8 cellular contexts compared by ENCODE assay signal in genomic region chr17:27609606-27610303, GRCh38. TPM values are rescaled to one million over a fixed set of nuclear protein-coding genes. Genes with fewer than 3 reads are reported as not detected.
DNase-seq lines count a peak whose midpoint lies in the region; ATAC-seq, FAIRE-seq and TF ChIP-seq lines count a peak whose summit lies in the region.

No MANE protein-coding gene starts in this region.

- ATAC-seq in IMR-90 (ENCODE audit: low read depth) (peak; percentile 72), HG02970 (IDR thresholded peaks at IDR 0.05; ENCODE audit: low FRiP score, unreplicated experiment) (no peak)

- no peak overlapping the region for H2BK20ac ChIP-seq in IMR-90 (ENCODE audit: low read depth, low read length)

- H3K4ac ChIP-seq in IMR-90 (ENCODE audit: low read depth, low read length) = no peak overlapping the region

- no peak overlapping the region for H2AK5ac ChIP-seq in IMR-90 (ENCODE audit: low read depth, low read length)

- peak; percentile 24 for DNase-seq in DMS114 treated with DMSO at 0.1 percent for 48 hours (lab: John Stamatoyannopoulos, UW; ENCODE audit: unreplicated experiment)
- DNase-seq in IMR-90 = peak; percentile 27
- DNase-seq in adrenal gland = peak; percentile 68 to 88 (median 77)
- DNase-seq in keratinocyte (ENCODE audit: low read depth, low spot score) = no peak
- peak in 1 of 2 donors; percentile 41 for DNase-seq in uterus
- no peak for DNase-seq in GF-D8 (lab: John Stamatoyannopoulos, UW)
- no peak for DNase-seq in activated CD8-positive, alpha-beta memory T cell treated with anti-CD3 and anti-CD28 coated beads, Interleukin-2, amount 50 U/mL, for 48 hours

- H3K36me3 ChIP-seq in IMR-90 (ENCODE audit: control insufficient read depth, insufficient read depth, low read length) (peaks cover 85% of the 10 kb centered on the region), adrenal gland (replicated peaks in 1 of 2) (peaks cover 0 to 63% of the 10 kb centered on the region in 2 donors), keratinocyte (ENCODE audit: control insufficient read depth in 2 of 2, extremely low read depth in 1 of 2, insufficient read depth in 2 of 2, low read length in 2 of 2) (no peaks in the 10 kb centered on the region), uterus (no peaks in the 10 kb centered on the region)

- TF ChIP-seq POLR2A in IMR-90 (IDR thresholded peaks at IDR 0.05; ENCODE audit: low read depth, low read length) (no peak), adrenal gland (IDR thresholded peaks at IDR 0.05) (no peak), uterus (IDR thresholded peaks at IDR 0.05) (no peak)

- H3K23ac ChIP-seq in IMR-90 (ENCODE audit: low read depth, low read length) = no peak overlapping the region

- no peaks in the 10 kb centered on the region for H3K27me3 ChIP-seq in IMR-90 (ENCODE audit: control insufficient read depth, insufficient read depth, low read length)
- no peaks in the 10 kb centered on the region for H3K27me3 ChIP-seq in adrenal gland
- H3K27me3 ChIP-seq in keratinocyte (ENCODE audit: control insufficient read depth, extremely low read depth, insufficient read depth, low read length) = no peaks in the 10 kb centered on the region
- H3K27me3 ChIP-seq in uterus = no peaks in the 10 kb centered on the region

- CTCF ChIA-PET in IMR-90 (lab: Yijun Ruan, JAX) = interaction anchor here (0.7 kb wide), 1 partner anchor 41 kb away, joined by 3 read pairs; no protein-coding TSS in a partner anchor

- H3K9me3 ChIP-seq in IMR-90 (ENCODE audit: control insufficient read depth, insufficient read depth, low read length) = no peaks in the 10 kb centered on the region
- no peaks in the 10 kb centered on the region for H3K9me3 ChIP-seq in adrenal gland (replicated peaks in 1 of 3)
- H3K9me3 ChIP-seq in keratinocyte (ENCODE audit: control insufficient read depth, low read depth, low read length) = no peaks in the 10 kb centered on the region
- no peaks in the 10 kb centered on the region for H3K9me3 ChIP-seq in uterus

- H2AK9ac ChIP-seq in IMR-90 (replicated peaks; ENCODE audit: low read depth, low read length, poor library complexity) = peak overlapping the region; percentile 34

- no peak overlapping the region for H2BK15ac ChIP-seq in IMR-90 (ENCODE audit: low read depth, low read length)

- intact Hi-C loops in IMR-90 (cut with micrococcal nuclease) (no loop called here), adrenal gland (cut with DNase I) (loop anchor here (2.0 to 10.0 kb wide), 4 partner anchors 41 to 375 kb away; no protein-coding TSS in a partner anchor), uterus (cut with DNase I; ENCODE audit: low total_unique reads) (no loop called here)

- no peaks in the 10 kb centered on the region for H3K79me2 ChIP-seq in keratinocyte (ENCODE audit: control insufficient read depth, insufficient read depth, low read length)

- H2AFZ ChIP-seq in IMR-90 (replicated peaks; ENCODE audit: low read length, poor library complexity) = no peak overlapping the region
- H2AFZ ChIP-seq in keratinocyte (ENCODE audit: control insufficient read depth, low read length) = no peak overlapping the region

- in situ Hi-C loops in IMR-90 (cut with MboI; ENCODE audit: low sequenced_read_pairs) = no loop called here

- H3K9ac ChIP-seq in IMR-90 (ENCODE audit: low read depth, low read length) = no peak overlapping the region
- H3K9ac ChIP-seq in keratinocyte (ENCODE audit: control insufficient read depth, extremely low read depth, insufficient read depth, low read length) = no peak overlapping the region

- H4K91ac ChIP-seq in IMR-90 (ENCODE audit: insufficient read depth, low read depth, low read length) = no peak overlapping the region

- WGBS in IMR-90 (ENCODE audit: extremely low coverage in 2 of 2, insufficient read length in 1 of 2), 2 experiments = 51% methylated on average over 3 of the region's 11 CpGs; no CpG with 5 or more reads in 1 of the 2 experiments
- 25 to 49% (median 39%) methylated on average over 2 to 11 of the region's 11 CpGs for WGBS in adrenal gland, 4 donors

- H3K14ac ChIP-seq in IMR-90 (replicated peaks; ENCODE audit: low read depth, low read length) = no peak overlapping the region

- H3K4me1 ChIP-seq in IMR-90 (ENCODE audit: control insufficient read depth, insufficient read depth, low read length) = peaks cover 8% of the 10 kb centered on the region; the same call in 1 of the 2 replicates
- peaks cover 15 to 34% of the 10 kb centered on the region in 2 donors for H3K4me1 ChIP-seq in adrenal gland (replicated peaks in 1 of 2)
- H3K4me1 ChIP-seq in keratinocyte (ENCODE audit: control insufficient read depth, extremely low read depth, insufficient read depth, low read length) = no peaks in the 10 kb centered on the region
- peaks cover 0 to 16% of the 10 kb centered on the region in 2 donors for H3K4me1 ChIP-seq in uterus

- H3K9me1 ChIP-seq in IMR-90 (ENCODE audit: insufficient read depth, low read length) = no peaks in the 10 kb centered on the region; the same call in 1 of the 2 replicates
- H3K9me1 ChIP-seq in keratinocyte (ENCODE audit: control insufficient read depth, extremely low read depth, insufficient read depth, low read length) = no peaks in the 10 kb centered on the region

- H4K20me1 ChIP-seq in IMR-90 (ENCODE audit: insufficient read depth, low read length) (peaks cover 4% of the 10 kb centered on the region; the same call in 1 of the 2 replicates), keratinocyte (ENCODE audit: control insufficient read depth, extremely low read depth, insufficient read depth, low read length) (no peaks in the 10 kb centered on the region)

- no peak overlapping the region for H3K4me2 ChIP-seq in IMR-90 (ENCODE audit: low read depth, low read length)
- H3K4me2 ChIP-seq in keratinocyte (ENCODE audit: control insufficient read depth, extremely low read depth, insufficient read depth, low read depth, low read length) = no peak overlapping the region

- dilution Hi-C loops in IMR-90 (cut with HindIII; ENCODE audit: low sequenced_read_pairs, unreplicated experiment) = no loop called here
- dilution Hi-C loops in keratinocyte (cut with MboI; ENCODE audit: extremely low pct_ligation_motif_present, low sequenced_read_pairs) = no loop called here

- BruUV-seq in IMR-90 (replicated peaks; lab: Mats Ljungman, UMichigan) = no TSS peak

- POLR2A ChIA-PET in IMR-90 (lab: Charles Lee; ENCODE audit: unreplicated experiment) = no interaction called here

- H3K27ac ChIP-seq in IMR-90 (ENCODE audit: insufficient read depth, low read length) = no peak overlapping the region
- H3K27ac ChIP-seq in adrenal gland = peak overlapping the region in 3 of 5 donors; percentile 33 to 60 (median 33)
- H3K27ac ChIP-seq in keratinocyte (ENCODE audit: control insufficient read depth, insufficient read depth, low read length) = no peak overlapping the region
- peak overlapping the region; percentile 39 to 81 for H3K27ac ChIP-seq in uterus

- H2BK120ac ChIP-seq in IMR-90 (ENCODE audit: low read depth, low read length) = no peak overlapping the region

- H2BK5ac ChIP-seq in IMR-90 (ENCODE audit: low read depth, low read length, poor library complexity, severe bottlenecking) = no peak overlapping the region

- no peak overlapping the region for H3K18ac ChIP-seq in IMR-90 (ENCODE audit: low read depth, low read length)

- no peaks in the 10 kb centered on the region; a peak in 2 of 4 replicates for H3K79me1 ChIP-seq in IMR-90 (ENCODE audit: low read depth in 1 of 2, low read length in 2 of 2)

- TF ChIP-seq CTCF in IMR-90 (conservative IDR thresholded peaks at IDR 0.05; ENCODE audit: low read depth, low read length) (peak; percentile 44), adrenal gland (IDR thresholded peaks at IDR 0.05) (peak; percentile 64 to 88 (median 80)), keratinocyte (optimal IDR thresholded peaks at IDR 0.05 in 1 of 3, IDR thresholded peaks at IDR 0.05 in 1 of 3, conservative IDR thresholded peaks at IDR 0.05 in 1 of 3; ENCODE audit: extremely low read depth in 1 of 3, insufficient read depth in 2 of 3, low read length in 3 of 3) (peak; percentile 72 to 92 (median 83)), uterus (IDR thresholded peaks at IDR 0.05) (peak; percentile 34 to 62 (median 50))

- no peak overlapping the region for H3K56ac ChIP-seq in IMR-90 (ENCODE audit: extremely low read depth, insufficient read depth, low read length)

- H4K5ac ChIP-seq in IMR-90 (ENCODE audit: low read depth, low read length) = no peak overlapping the region

- no peak overlapping the region for H3K4me3 ChIP-seq in IMR-90 (ENCODE audit: insufficient read depth, low read depth, low read length)
- H3K4me3 ChIP-seq in adrenal gland = no peak overlapping the region
- H3K4me3 ChIP-seq in keratinocyte (ENCODE audit: control insufficient read depth in 2 of 3, extremely low read depth in 1 of 3, insufficient read depth in 2 of 3, low read depth in 1 of 3, low read length in 3 of 3) = no peak overlapping the region
- H3K4me3 ChIP-seq in uterus = no peak overlapping the region

- TF ChIP-seq RAD21 in IMR-90 (IDR thresholded peaks at IDR 0.05; ENCODE audit: low read length) = peak; percentile 45; the same call in 1 of the 2 replicates

- FAIRE-seq in keratinocyte (lab: Jason Lieb, UNC) = no peak

- no peak overlapping the region for H4K8ac ChIP-seq in IMR-90 (ENCODE audit: low read depth in 2 of 2, low read length in 2 of 2)

TF ChIP-seq in IMR-90, 13 proteins besides CTCF, POLR2A, EP300 and RAD21:
- TF ChIP-seq SMC3 (IDR thresholded peaks at IDR 0.05; ENCODE audit: low read depth, low read length) (peak; percentile 29; the same call in 1 of the 2 replicates), FOS (IDR thresholded peaks at IDR 0.05; ENCODE audit: low read depth, low read length) (no peak), BHLHE40 (IDR thresholded peaks at IDR 0.05; ENCODE audit: low read depth, low read length) (no peak)

RNA-seq across cellular contexts. Expression of gene LGALS9, which starts 21.2 kb away (rescaled TPM):
- total RNA-seq in IMR-90 (2012; rRNA removed) (0.54 and 0.83 TPM in 2 replicates), adrenal gland (10 to 100 TPM; 22.0 to 87.7 (median 50.8) TPM), uterus (10 to 100 TPM in 3 of 4 donors, not detected in 1; 14.4 to 31.8 (median 15.2) TPM)
- polyA plus RNA-seq in IMR-90 (2012; rRNA removed) (2.5 and 3.7 TPM in 2 replicates), adrenal gland (10 to 100 TPM; 33.8 to 74.3 (median 39.0) TPM), keratinocyte (0.58 to 0.94 TPM (median 0.71 TPM) in 3 replicates)
- 1.1 and 2.0 TPM in 2 replicates for polyA plus RNA-seq in IMR-90 (2012; cell fraction: cytosol; rRNA removed)
- polyA plus RNA-seq in IMR-90 (2012; cell fraction: nucleus; rRNA removed; ENCODE audit: low replicate concordance) = 6.8 and 8.6 TPM in 2 replicates
- not detected for polyA plus RNA-seq in keratinocyte (2011; ENCODE audit: low read depth)
- polyA plus RNA-seq in keratinocyte (2011; cell fraction: cytosol; rRNA removed) = 0.40 and 0.45 TPM in 2 replicates
- 0.41 and 1.1 TPM in 2 replicates for polyA plus RNA-seq in keratinocyte (2011; cell fraction: nucleus; rRNA removed)
- polyA plus RNA-seq in keratinocyte (2012; ENCODE audit: low replicate concordance) = 0.54 and 1.7 TPM in 2 replicates
- polyA minus RNA-seq in keratinocyte = 2.0 to 2.2 TPM in 2 of 3 replicates, not detected in the other
- not detected for polyA minus RNA-seq in keratinocyte (2011; cell fraction: cytosol; rRNA and poly(A)+ RNA removed)
- 0.21 and 0.62 TPM in 2 replicates for polyA minus RNA-seq in keratinocyte (2011; cell fraction: nucleus; rRNA and poly(A)+ RNA removed)

Comparison
In these comparisons a context has a peak if more than half of its experiments do, and no peak if none do; other contexts are left out.
1. DNase-seq: peak in DMS114 treated with DMSO at 0.1 percent for 48 hours (single experiment), IMR-90 (single experiment) and adrenal gland (7 of 7); none in keratinocyte (single experiment), GF-D8 (single experiment) and activated CD8-positive, alpha-beta memory T cell treated with anti-CD3 and anti-CD28 coated beads, Interleukin-2, amount 50 U/mL, for 48 hours (single experiment).
2. H3K27ac ChIP-seq: peak in adrenal gland (3 of 5) and uterus (2 of 2); none in IMR-90 (single experiment) and keratinocyte (single experiment).
3. intact Hi-C loops: an anchor here in adrenal gland (2.0 to 10.0 kb wide); none called in IMR-90 and uterus.
4. Peak in every context shown above with its lines, with median percentiles within 50 percentile points of each other: CTCF ChIP-seq.